In genomic region chr12:1870998-1871917, GRCh38 we compare ENCODE assay signal across 2 cellular contexts.
TF ChIP-seq lines count a peak whose summit lies in the region.

No MANE protein-coding gene starts in this region.

TF ChIP-seq in HEK293, 187 proteins besides CTCF, POLR2A, EP300 and RAD21:
- TF ChIP-seq KLF16 (tag by site-specific recombination; IDR thresholded peaks at IDR 0.05) (no peak), ZNF18 (tag by site-specific recombination; IDR thresholded peaks at IDR 0.05) (peak; percentile 66; the same call in 1 of the 2 replicates), KLF9 (tag by site-specific recombination; IDR thresholded peaks at IDR 0.05; ENCODE audit: low read depth) (no peak), GFI1B (tag by site-specific recombination; IDR thresholded peaks at IDR 0.05) (0 out of 2 replicates have a peak, but pooled peaks have one; percentile 10), ZNF791 (tag by site-specific recombination; IDR thresholded peaks at IDR 0.05) (no peak), ZSCAN4 (tag by site-specific recombination; IDR thresholded peaks at IDR 0.05) (peak; percentile 83), ZNF132 (tag by site-specific recombination; IDR thresholded peaks at IDR 0.05; ENCODE audit: borderline replicate concordance) (no peak)
TF ChIP-seq in HEK293: peak in this region for 3.

TF ChIP-seq in GM12878, 131 proteins besides CTCF, POLR2A, EP300 and RAD21:
- TF ChIP-seq USF1 (IDR thresholded peaks at IDR 0.05; ENCODE audit: borderline replicate concordance, extremely low read length, insufficient read depth, low read depth, low read length) (no peak), NFXL1 (IDR thresholded peaks at IDR 0.05; ENCODE audit: borderline replicate concordance) (no peak), NR2C2 (IDR thresholded peaks at IDR 0.05; ENCODE audit: borderline replicate concordance, control insufficient read depth, insufficient read length, low read depth) (peak; percentile 33)
TF ChIP-seq in GM12878: peak in this region for 1.
